Comparison of ENCODE assay signal across 8 cellular contexts in genomic region chr2:165067958-165068612, GRCh38.
A peak's percentile ranks its signal among the peaks of the same experiment; 100 is the strongest.
DNase-seq lines count a peak whose midpoint lies in the region; ATAC-seq and TF ChIP-seq lines count a peak whose summit lies in the region.

No MANE protein-coding gene starts in this region.

- no peaks in the 10 kb centered on the region for H3K9me3 Mint-ChIP-seq in MCF 10A (ENCODE audit: unreplicated experiment)

- no peaks in the 10 kb centered on the region for H3K36me3 Mint-ChIP-seq in MCF 10A (ENCODE audit: insufficient read depth, unreplicated experiment)

- peak; percentile 95 for DNase-seq in Ammon's horn (ENCODE audit: low spot score)
- DNase-seq in NCI-H1436 (lab: John Stamatoyannopoulos, UW), result peak; percentile 87
- peak; percentile 55 for DNase-seq in amniotic epithelial cell (ENCODE audit: low read depth)
- DNase-seq in MCF 10A (ENCODE audit: unreplicated experiment), result no peak
- no peak for DNase-seq in stimulated activated CD4-positive, alpha-beta T cell treated with anti-CD3 and anti-CD28 coated beads, Interleukin-4, amount 100 ng/mL, for 1 hour
- DNase-seq in activated CD4-positive, alpha-beta T cell treated with anti-CD3 and anti-CD28 coated beads for 1 hour, result no peak

- peak overlapping the region; percentile 13 for H3K4me3 ChIP-seq in iPS-11a (ENCODE audit: low read depth, low read length)

- no peak for ATAC-seq in GM18519 (IDR thresholded peaks at IDR 0.05; ENCODE audit: low FRiP score, unreplicated experiment)

- no TSS peak for BruUV-seq in MCF 10A (replicated peaks; lab: Mats Ljungman, UMichigan)

- H3K4me3 Mint-ChIP-seq in MCF 10A (ENCODE audit: unreplicated experiment), result no peak overlapping the region

- TF ChIP-seq CTCF in MCF 10A (IDR thresholded peaks at IDR 0.05; ENCODE audit: unreplicated experiment), result no peak

- H3K27me3 Mint-ChIP-seq in MCF 10A (ENCODE audit: insufficient read depth, unreplicated experiment), result peaks cover 61% of the 10 kb centered on the region

- intact Hi-C loops in MCF 10A (cut with micrococcal nuclease), result no loop called here

- no peaks in the 10 kb centered on the region for H3K4me1 Mint-ChIP-seq in MCF 10A (ENCODE audit: insufficient read depth, unreplicated experiment)

- CTCF ChIA-PET in MCF 10A (lab: Yijun Ruan, JAX), result interaction anchor here (1.3 kb wide), 1 partner anchor 52 kb away, joined by 9 read pairs; no protein-coding TSS in a partner anchor

- POLR2A ChIA-PET in MCF 10A (lab: Yijun Ruan, JAX), result no interaction called here

- H3K27ac Mint-ChIP-seq in MCF 10A (ENCODE audit: low read depth, unreplicated experiment), result no peak overlapping the region

Comparison
In these comparisons a context has a peak if more than half of its experiments do, and no peak if none do; other contexts are left out.
1. DNase-seq: peak in Ammon's horn (single experiment), NCI-H1436 (single experiment) and amniotic epithelial cell (single experiment); none in MCF 10A (single experiment), stimulated activated CD4-positive, alpha-beta T cell treated with anti-CD3 and anti-CD28 coated beads, Interleukin-4, amount 100 ng/mL, for 1 hour (single experiment) and activated CD4-positive, alpha-beta T cell treated with anti-CD3 and anti-CD28 coated beads for 1 hour (single experiment).